ENCODE assay signal across 30 cellular contexts in genomic region chr1:239107676-239108075, GRCh38.
"Had no signal": no experiment of that assay in that cellular context is flagged by ENCODE, and none has a peak within 500 bp of the region (broad histone marks: within the 10 kb centered on the region; RNA-seq: fewer than 3 reads in every experiment).

No MANE protein-coding gene starts in this region.

- H3K4me1 Mint-ChIP-seq: mesothelial cell of epicardium; naive B cell; natural killer cell; stimulated activated memory B cell treated with anti-CD40 and anti-IgM and Interleukin-4, amounts not matched to agents 10 μg/mL and 1 μg/mL and 100 μg/mL, for 72 hours; stimulated activated naive CD8-positive, alpha-beta T cell treated with anti-CD3 and anti-CD28 coated beads, Interleukin-15, amount 100 ng/mL, for 72 hours had no signal

- DNase-seq: hypothalamus; kidney; left colon; left lung; lower lobe of right lung; mammary epithelial cell; mesenchymal stem cell; naive B cell; natural killer cell; nephron progenitor cell; occipital lobe; psoas muscle; right lobe of liver; stimulated activated CD4-positive, alpha-beta T cell treated with anti-CD3 and anti-CD28 coated beads, Interleukin-1b, Interleukin-23, amount 100 ng/mL, for 48 hours; stimulated activated CD4-positive, alpha-beta T cell treated with anti-CD3 and anti-CD28 coated beads, Interleukin-2, amount 100 ng/mL, for 48 hours; stimulated activated CD4-positive, alpha-beta T cell treated with anti-CD3 and anti-CD28 coated beads, Interleukin-4, amount 100 ng/mL, for 4 hours; stimulated activated CD8-positive, alpha-beta memory T cell treated with anti-CD3 and anti-CD28 coated beads, Interleukin-4, amount 100 ng/mL, for 48 hours; stimulated activated naive CD4-positive, alpha-beta T cell treated with Interleukin-2 at 50 U/mL for 16 hours; stimulated activated naive CD8-positive, alpha-beta T cell treated with anti-CD3 and anti-CD28 coated beads, Interleukin-15, amount 100 ng/mL, for 72 hours; substantia nigra; uterus had no signal

- H3K79me2 ChIP-seq: parathyroid adenoma had no signal

- H3K4me3 ChIP-seq: left lung, lower lobe of right lung, neural progenitor cell, psoas muscle, right atrium auricular region, right lobe of liver, smooth muscle cell, tibial nerve, uterus had no signal

- H3K9me3 Mint-ChIP-seq: mesothelial cell of epicardium, nephron progenitor cell, neural progenitor cell, type B pancreatic cell had no signal

- H3K27me3 ChIP-seq: left lung, neural progenitor cell, neutrophil, right atrium auricular region, right lobe of liver, tibial nerve, uterus had no signal

- H3K36me3 ChIP-seq: left lung, lower lobe of right lung, neural progenitor cell, neutrophil, right atrium auricular region, right lobe of liver, tibial nerve, uterus had no signal

- H3K27me3 Mint-ChIP-seq: naive B cell; stimulated activated memory B cell treated with anti-CD40 and anti-IgM and Interleukin-4, amounts not matched to agents 10 μg/mL and 1 μg/mL and 100 μg/mL, for 72 hours; stimulated activated naive CD8-positive, alpha-beta T cell treated with anti-CD3 and anti-CD28 coated beads, Interleukin-15, amount 100 ng/mL, for 72 hours had no signal

- H3K9ac ChIP-seq: neural progenitor cell, parathyroid adenoma had no signal

- H3K36me3 Mint-ChIP-seq: mesothelial cell of epicardium; naive B cell; neural progenitor cell; stimulated activated memory B cell treated with anti-CD40 and anti-IgM and Interleukin-4, amounts not matched to agents 10 μg/mL and 1 μg/mL and 100 μg/mL, for 72 hours; type B pancreatic cell had no signal

- H3K4me2 ChIP-seq: smooth muscle cell had no signal

- H3K27ac Mint-ChIP-seq: mesothelial cell of epicardium; naive B cell; natural killer cell; nephron progenitor cell; neural progenitor cell; stimulated activated memory B cell treated with anti-CD40 and anti-IgM and Interleukin-4, amounts not matched to agents 10 μg/mL and 1 μg/mL and 100 μg/mL, for 72 hours; stimulated activated naive CD8-positive, alpha-beta T cell treated with anti-CD3 and anti-CD28 coated beads, Interleukin-15, amount 100 ng/mL, for 72 hours; type B pancreatic cell had no signal

- H3K9me3 ChIP-seq: left lung, lower lobe of right lung, neutrophil, psoas muscle, right atrium auricular region, right lobe of liver, tibial nerve, uterus had no signal

- H3K4me1 ChIP-seq: left lung, lower lobe of right lung, parathyroid adenoma, psoas muscle, right atrium auricular region, right lobe of liver, tibial nerve, uterus had no signal

- H3K27ac ChIP-seq: left lung, lower lobe of right lung, neural progenitor cell, neutrophil, parathyroid adenoma, psoas muscle, right atrium auricular region, right lobe of liver, tibial nerve, uterus had no signal

- H3K4me3 Mint-ChIP-seq: mesothelial cell of epicardium; natural killer cell; nephron progenitor cell; neural progenitor cell; stimulated activated memory B cell treated with anti-CD40 and anti-IgM and Interleukin-4, amounts not matched to agents 10 μg/mL and 1 μg/mL and 100 μg/mL, for 72 hours; stimulated activated naive CD8-positive, alpha-beta T cell treated with anti-CD3 and anti-CD28 coated beads, Interleukin-15, amount 100 ng/mL, for 72 hours; type B pancreatic cell had no signal

- ATAC-seq: left colon; left lung; lower lobe of right lung; natural killer cell; psoas muscle; right lobe of liver; stimulated activated memory B cell treated with anti-CD40 and anti-IgM and Interleukin-4, amounts not matched to agents 10 μg/mL and 1 μg/mL and 100 μg/mL, for 72 hours; stimulated activated naive CD8-positive, alpha-beta T cell treated with anti-CD3 and anti-CD28 coated beads, Interleukin-15, amount 100 ng/mL, for 72 hours had no signal
